ENCODE assay signal across 9 cellular contexts in the genomic region with DNA sequence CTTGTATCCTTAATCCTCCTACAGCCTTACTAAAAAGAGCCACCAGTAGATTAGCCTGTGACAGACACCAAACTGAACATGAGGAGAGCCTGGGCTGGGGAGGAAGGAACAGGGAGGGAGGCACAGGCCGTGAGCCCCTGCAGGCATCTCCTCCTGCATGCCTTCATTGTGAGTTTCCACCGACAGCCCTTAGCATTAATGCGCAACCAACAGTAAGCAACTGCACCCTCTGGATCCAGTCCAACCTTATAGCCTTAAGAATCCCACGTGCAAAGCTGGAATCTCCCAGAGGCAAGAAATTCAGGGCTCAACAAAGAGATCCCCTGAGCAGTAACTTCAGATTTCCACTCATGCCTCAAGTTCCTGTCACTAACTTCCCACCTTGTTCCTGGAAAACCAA.
DNase-seq lines count a peak whose midpoint lies in the region; TF ChIP-seq lines count a peak whose summit lies in the region.
"Had no signal": no experiment of that assay in that cellular context is flagged by ENCODE, and none has a peak within 500 bp of the region (broad histone marks: within the 10 kb centered on the region; RNA-seq: fewer than 3 reads in every experiment).

No MANE protein-coding gene starts in this region.

- H3K4me1 Mint-ChIP-seq in CD8-positive, alpha-beta memory T cell, result peaks cover 97 to 100% (median 99%) of the 10 kb centered on the region in 3 donors
- peaks cover 91% of the 10 kb centered on the region for H3K4me1 Mint-ChIP-seq in nephron

- H2AFZ ChIP-seq in PC-9, result no peak overlapping the region

- POLR2A ChIA-PET in CD8-positive, alpha-beta memory T cell (lab: Charles Lee), result interaction anchor here (1.0 to 3.8 kb wide), 8 partner anchors 9 to 38 kb away, joined by 3 to 33 read pairs (median 10); no protein-coding TSS in a partner anchor
- POLR2A ChIA-PET in PC-9 (lab: Charles Lee; ENCODE audit: unreplicated experiment), result interaction anchor here (0.5 kb wide), 1 partner anchor 145 kb away, joined by 3 read pairs; no protein-coding TSS in a partner anchor

- CTCF ChIA-PET in CD8-positive, alpha-beta memory T cell (lab: Charles Lee), result interaction anchor here (0.9 to 3.4 kb wide), 8 partner anchors 9 to 203 kb away, joined by 3 to 12 read pairs (median 5); no protein-coding TSS in a partner anchor
- CTCF ChIA-PET in PC-9 (lab: Charles Lee), result no interaction called here

- BruUV-seq in PC-9 (replicated peaks; lab: Mats Ljungman, UMichigan), result no TSS peak

- peaks cover 29% of the 10 kb centered on the region for H3F3A ChIP-seq in PC-9 (ENCODE audit: insufficient read depth, low read depth)

- H3K4me2 ChIP-seq in PC-9, result peak overlapping the region; percentile 37

- no peak for DNase-seq in CD8-positive, alpha-beta memory T cell
- DNase-seq in PC-9 (peak; percentile 71 to 86), colonic mucosa (no peak), ecto neural progenitor cell (ENCODE audit: low spot score) (no peak), GF-D8 (lab: John Stamatoyannopoulos, UW) (no peak), LoVo (ENCODE audit: low spot score) (no peak), HuH-7.5 (ENCODE audit: low spot score) (no peak)
- DNase-seq: NCI-H774 had no signal

- peaks cover 30% of the 10 kb centered on the region for H3K36me3 ChIP-seq in CD8-positive, alpha-beta memory T cell (ENCODE audit: insufficient read depth, low read length)
- H3K36me3 ChIP-seq in PC-9 (ENCODE audit: low read depth) (no peaks in the 10 kb centered on the region), colonic mucosa (no peaks in the 10 kb centered on the region)

- peaks cover 0 to 2% of the 10 kb centered on the region in 2 donors for H3K27me3 Mint-ChIP-seq in CD8-positive, alpha-beta memory T cell
- H3K27me3 Mint-ChIP-seq in nephron (ENCODE audit: low read depth), result peaks cover 20% of the 10 kb centered on the region

- H3K9me2 ChIP-seq in PC-9 (ENCODE audit: insufficient read depth), result no peaks in the 10 kb centered on the region

- H3K4me3 ChIP-seq in CD8-positive, alpha-beta memory T cell (ENCODE audit: low read length), result peak overlapping the region; percentile 37
- H3K4me3 ChIP-seq in PC-9, result no peak overlapping the region
- no peak overlapping the region for H3K4me3 ChIP-seq in colonic mucosa

- intact Hi-C loops in PC-9 (cut with micrococcal nuclease; ENCODE audit: unreplicated experiment) (no loop called here), colonic mucosa (cut with DNase I) (no loop called here)

- H3K4me3 Mint-ChIP-seq in CD8-positive, alpha-beta memory T cell, result peak overlapping the region; percentile 82 to 99 (median 95)
- H3K4me3 Mint-ChIP-seq in nephron, result no peak overlapping the region

- no peaks in the 10 kb centered on the region for H4K20me1 ChIP-seq in PC-9 (ENCODE audit: insufficient read depth)

- no peaks in the 10 kb centered on the region for H3K27me3 ChIP-seq in CD8-positive, alpha-beta memory T cell (ENCODE audit: insufficient read depth, low read length, poor library complexity, severe bottlenecking)
- no peaks in the 10 kb centered on the region for H3K27me3 ChIP-seq in PC-9 (ENCODE audit: insufficient read depth, low read depth)
- H3K27me3 ChIP-seq in colonic mucosa, result no peaks in the 10 kb centered on the region

- H3K27ac Mint-ChIP-seq in CD8-positive, alpha-beta memory T cell, result peak overlapping the region; percentile 88 to 99 (median 98)
- H3K27ac Mint-ChIP-seq in nephron, result peak overlapping the region; percentile 41 to 89 (median 56)

- H3K36me3 Mint-ChIP-seq in CD8-positive, alpha-beta memory T cell, result peaks cover 13 to 89% (median 37%) of the 10 kb centered on the region in 3 donors
- peaks cover 16% of the 10 kb centered on the region for H3K36me3 Mint-ChIP-seq in nephron (ENCODE audit: low read depth)

- no peak overlapping the region for H3K27ac ChIP-seq in CD8-positive, alpha-beta memory T cell (ENCODE audit: low read depth, low read length)
- H3K27ac ChIP-seq in PC-9 (peak overlapping the region; percentile 56), colonic mucosa (peak overlapping the region; percentile 39)

- no peaks in the 10 kb centered on the region for H3K9me3 ChIP-seq in CD8-positive, alpha-beta memory T cell (ENCODE audit: low read length)
- H3K9me3 ChIP-seq in PC-9 (ENCODE audit: insufficient read depth, low read depth), result no peaks in the 10 kb centered on the region
- H3K9me3 ChIP-seq in colonic mucosa, result no peaks in the 10 kb centered on the region

- no peaks in the 10 kb centered on the region for H3K9me3 Mint-ChIP-seq in CD8-positive, alpha-beta memory T cell
- no peaks in the 10 kb centered on the region for H3K9me3 Mint-ChIP-seq in nephron

- peaks cover 73% of the 10 kb centered on the region for H3K79me2 ChIP-seq in PC-9 (ENCODE audit: low read depth)

- TF ChIP-seq CTCF in PC-9 (conservative IDR thresholded peaks at IDR 0.05) (no peak), colonic mucosa (IDR thresholded peaks at IDR 0.05) (no peak), nephron (IDR thresholded peaks at IDR 0.05; ENCODE audit: unreplicated experiment in 3 of 3) (no peak)

- H3K9ac ChIP-seq in colonic mucosa (ENCODE audit: low read depth in 2 of 2, low read length in 2 of 2), result peak overlapping the region in 1 of 2 donors; percentile 68

- H3K4me1 ChIP-seq in CD8-positive, alpha-beta memory T cell (ENCODE audit: insufficient read depth, low read length), result peaks cover 100% of the 10 kb centered on the region
- peaks cover 63% of the 10 kb centered on the region for H3K4me1 ChIP-seq in PC-9 (replicated peaks; ENCODE audit: insufficient read depth)
- peaks cover 15% of the 10 kb centered on the region for H3K4me1 ChIP-seq in colonic mucosa

Comparison
In these comparisons a context has a peak if more than half of its experiments do, and no peak if none do; other contexts are left out.
1. DNase-seq: peak in PC-9 (2 of 2); none in CD8-positive, alpha-beta memory T cell (0 of 5), colonic mucosa (single experiment), ecto neural progenitor cell (single experiment), GF-D8 (single experiment), LoVo (single experiment) and HuH-7.5 (single experiment).
2. H3K4me3 Mint-ChIP-seq: peak in CD8-positive, alpha-beta memory T cell (7 of 7); none in nephron (0 of 3).